ENCODE assay signal across 12 cellular contexts in genomic region chr20:46651091-46651962, GRCh38. TPM values are rescaled to one million over a fixed set of nuclear protein-coding genes. Genes with fewer than 3 reads are reported as not detected.
DNase-seq lines count a peak whose midpoint lies in the region; ATAC-seq and TF ChIP-seq lines count a peak whose summit lies in the region.
"Had no signal": no experiment of that assay in that cellular context is flagged by ENCODE, and none has a peak within 500 bp of the region (broad histone marks: within the 10 kb centered on the region; RNA-seq: fewer than 3 reads in every experiment).

A gene with protein sequence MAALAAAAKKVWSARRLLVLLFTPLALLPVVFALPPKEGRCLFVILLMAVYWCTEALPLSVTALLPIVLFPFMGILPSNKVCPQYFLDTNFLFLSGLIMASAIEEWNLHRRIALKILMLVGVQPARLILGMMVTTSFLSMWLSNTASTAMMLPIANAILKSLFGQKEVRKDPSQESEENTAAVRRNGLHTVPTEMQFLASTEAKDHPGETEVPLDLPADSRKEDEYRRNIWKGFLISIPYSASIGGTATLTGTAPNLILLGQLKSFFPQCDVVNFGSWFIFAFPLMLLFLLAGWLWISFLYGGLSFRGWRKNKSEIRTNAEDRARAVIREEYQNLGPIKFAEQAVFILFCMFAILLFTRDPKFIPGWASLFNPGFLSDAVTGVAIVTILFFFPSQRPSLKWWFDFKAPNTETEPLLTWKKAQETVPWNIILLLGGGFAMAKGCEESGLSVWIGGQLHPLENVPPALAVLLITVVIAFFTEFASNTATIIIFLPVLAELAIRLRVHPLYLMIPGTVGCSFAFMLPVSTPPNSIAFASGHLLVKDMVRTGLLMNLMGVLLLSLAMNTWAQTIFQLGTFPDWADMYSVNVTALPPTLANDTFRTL (minus strand): TSS chr20:46651459. CDS start chr20:46651421, 38 bp downstream.

- no peaks in the 10 kb centered on the region for H3K36me3 ChIP-seq in RWPE2 (ENCODE audit: low read depth)
- no peaks in the 10 kb centered on the region for H3K36me3 ChIP-seq in neuronal stem cell (replicated peaks in 1 of 2; ENCODE audit: control insufficient read depth in 2 of 2, insufficient read depth in 2 of 2, low read length in 2 of 2)

- intact Hi-C loops in Calu3 (cut with micrococcal nuclease; ENCODE audit: unreplicated experiment), result no loop called here
- intact Hi-C loops in left ventricle myocardium superior (cut with micrococcal nuclease), result no loop called here

- H3K4me3 Mint-ChIP-seq in Calu3 (ENCODE audit: low read depth, unreplicated experiment), result peak within 1 kb of the TSS; percentile 11
- H3K4me3 Mint-ChIP-seq: CD4-positive, alpha-beta T cell had no signal

- no peak within 1 kb of the TSS for H2BK12ac ChIP-seq in neuronal stem cell (ENCODE audit: low read length)

- H2BK120ac ChIP-seq in neuronal stem cell (ENCODE audit: low read depth, low read length), result peak within 1 kb of the TSS; percentile 55

- H3K27me3 Mint-ChIP-seq in Calu3 (ENCODE audit: unreplicated experiment), result peaks cover 67% of the 10 kb centered on the region

- H3K23ac ChIP-seq in neuronal stem cell (ENCODE audit: low read depth, low read length, poor library complexity), result peak within 1 kb of the TSS; percentile 87

- H3K4ac ChIP-seq in neuronal stem cell (ENCODE audit: low read length), result no peak within 1 kb of the TSS

- H3K27ac Mint-ChIP-seq in Calu3 (ENCODE audit: unreplicated experiment), result no peak within 1 kb of the TSS
- H3K27ac Mint-ChIP-seq: CD4-positive, alpha-beta T cell had no signal

- peak within 1 kb of the TSS; percentile 64 for H3K9ac ChIP-seq in neuronal stem cell (ENCODE audit: low read depth, low read length, poor library complexity)

- no peaks in the 10 kb centered on the region for H3K4me1 ChIP-seq in RWPE2 (ENCODE audit: insufficient read depth, poor library complexity, severe bottlenecking)
- H3K4me1 ChIP-seq in neuronal stem cell (ENCODE audit: control insufficient read depth in 2 of 2, insufficient read depth in 1 of 2, low read depth in 1 of 2, low read length in 2 of 2), result peaks cover 3 to 5% of the 10 kb centered on the region in 2 donors

- H3K9me3 ChIP-seq in RWPE2 (ENCODE audit: severe bottlenecking) (no peaks in the 10 kb centered on the region), neuronal stem cell (replicated peaks in 1 of 2; ENCODE audit: control insufficient read depth in 2 of 2, insufficient read depth in 1 of 2, low read depth in 1 of 2, low read length in 2 of 2) (no peaks in the 10 kb centered on the region)

- no peak within 1 kb of the TSS for H2AK5ac ChIP-seq in neuronal stem cell (ENCODE audit: low read depth, low read length)

- no peaks in the 10 kb centered on the region for H3K4me1 Mint-ChIP-seq in Calu3 (ENCODE audit: low read depth, unreplicated experiment)

- H2BK15ac ChIP-seq in neuronal stem cell (ENCODE audit: low read length), result no peak within 1 kb of the TSS

- no peak within 1 kb of the TSS for H4K91ac ChIP-seq in neuronal stem cell (ENCODE audit: low read depth, low read length, poor library complexity)

- CTCF ChIA-PET in Calu3 (lab: Charles Lee), result interaction anchor here (0.6 to 0.9 kb wide), 3 partner anchors 18 to 786 kb away, joined by 3 to 6 read pairs (median 3); no protein-coding TSS in a partner anchor

- TF ChIP-seq CTCF in Calu3 (IDR thresholded peaks at IDR 0.05; ENCODE audit: unreplicated experiment), result no peak
- no peak for TF ChIP-seq CTCF in RWPE2 (IDR thresholded peaks at IDR 0.05; ENCODE audit: poor library complexity, severe bottlenecking)

- H3K14ac ChIP-seq in neuronal stem cell (ENCODE audit: low read length), result peak within 1 kb of the TSS; percentile 47

- peaks cover 8% of the 10 kb centered on the region for H3K36me3 Mint-ChIP-seq in Calu3 (ENCODE audit: insufficient read depth, unreplicated experiment)

- no CpG with 5 or more reads among the region's 55 CpGs for WGBS in neuronal stem cell (ENCODE audit: extremely low coverage in 2 of 2, insufficient read length in 2 of 2, insufficient replicate concordance in 1 of 2), 2 donors

- H3K27ac ChIP-seq in RWPE2 (ENCODE audit: poor library complexity, severe bottlenecking) (no peak within 1 kb of the TSS), neuronal stem cell (replicated peaks; ENCODE audit: low read length) (no peak within 1 kb of the TSS)

- H4K8ac ChIP-seq in neuronal stem cell (ENCODE audit: low read depth, low read length), result no peak within 1 kb of the TSS

- no peak within 1 kb of the TSS for H3K4me3 ChIP-seq in RWPE2 (ENCODE audit: severe bottlenecking)
- peak within 1 kb of the TSS in 1 of 2 donors; percentile 53 for H3K4me3 ChIP-seq in neuronal stem cell (ENCODE audit: low read length in 2 of 2)

- peak within 1 kb of the TSS; percentile 74 for H3K4me2 ChIP-seq in neuronal stem cell (ENCODE audit: insufficient read depth, low read length, poor library complexity, severe bottlenecking)

- no peak within 1 kb of the TSS for H2AFZ ChIP-seq in neuronal stem cell (ENCODE audit: low read length)

- BruUV-seq in Calu3 (replicated peaks; lab: Mats Ljungman, UMichigan), result no TSS peak

- H3K18ac ChIP-seq in neuronal stem cell (ENCODE audit: low read length), result peak within 1 kb of the TSS; percentile 77

- H3K9me3 Mint-ChIP-seq in Calu3 (ENCODE audit: low read depth, unreplicated experiment), result no peaks in the 10 kb centered on the region
- H3K9me3 Mint-ChIP-seq: CD4-positive, alpha-beta T cell had no signal

- ATAC-seq in RWPE2 (ENCODE audit: low read depth) (0 out of 3 replicates have a peak, but pooled peaks have one; percentile 14), left ventricle myocardium superior (peak; percentile 65), HG02759 (IDR thresholded peaks at IDR 0.05; ENCODE audit: unreplicated experiment) (no peak), GM21723 (IDR thresholded peaks at IDR 0.05; ENCODE audit: unreplicated experiment) (no peak)

- peak within 1 kb of the TSS; percentile 71 for H2BK5ac ChIP-seq in neuronal stem cell (ENCODE audit: low read length)

- no peaks in the 10 kb centered on the region for H3K79me1 ChIP-seq in neuronal stem cell (ENCODE audit: low read depth, low read length)

- DNase-seq in Calu3 (no peak), RWPE2 (ENCODE audit: low spot score) (no peak), left ventricle myocardium superior (no peak), neuronal stem cell (ENCODE audit: low spot score) (peak; percentile 21), DMS79 treated with DMSO at 0.1 percent for 48 hours (lab: John Stamatoyannopoulos, UW) (no peak)
- no peak for DNase-seq in effector CD8-positive, alpha-beta T cell (lab: John Stamatoyannopoulos, UW)
- DNase-seq: CD4-positive, alpha-beta T cell; IMR-90; NCI-H226; SW 1271 had no signal

- H3K27me3 ChIP-seq in RWPE2 (ENCODE audit: insufficient read depth, poor library complexity, severe bottlenecking), result peaks cover 11% of the 10 kb centered on the region
- peaks cover 0 to 6% (median 0%) of the 10 kb centered on the region in 3 experiments for H3K27me3 ChIP-seq in neuronal stem cell (ENCODE audit: control insufficient read depth in 3 of 3, insufficient read depth in 3 of 3, low read depth in 1 of 3, low read length in 3 of 3)

RNA-seq across cellular contexts. Expression of the gene that starts here (rescaled TPM):
- total RNA-seq in Calu3 (2022) (0.49 TPM in 1 of 2 replicates, not detected in the other), left ventricle myocardium superior (0.12 TPM)
- 7.2 TPM for polyA plus RNA-seq in neuronal stem cell (2013, experiment 1 of 2)
- polyA plus RNA-seq in neuronal stem cell (2013, experiment 2 of 2), result 7.5 TPM

Comparison
In these comparisons a context has a peak if more than half of its experiments do, and no peak if none do; other contexts are left out.
1. Peak in ATAC-seq in left ventricle myocardium superior; RNA of the gene not detected or under 1 TPM.